In the genomic region with DNA sequence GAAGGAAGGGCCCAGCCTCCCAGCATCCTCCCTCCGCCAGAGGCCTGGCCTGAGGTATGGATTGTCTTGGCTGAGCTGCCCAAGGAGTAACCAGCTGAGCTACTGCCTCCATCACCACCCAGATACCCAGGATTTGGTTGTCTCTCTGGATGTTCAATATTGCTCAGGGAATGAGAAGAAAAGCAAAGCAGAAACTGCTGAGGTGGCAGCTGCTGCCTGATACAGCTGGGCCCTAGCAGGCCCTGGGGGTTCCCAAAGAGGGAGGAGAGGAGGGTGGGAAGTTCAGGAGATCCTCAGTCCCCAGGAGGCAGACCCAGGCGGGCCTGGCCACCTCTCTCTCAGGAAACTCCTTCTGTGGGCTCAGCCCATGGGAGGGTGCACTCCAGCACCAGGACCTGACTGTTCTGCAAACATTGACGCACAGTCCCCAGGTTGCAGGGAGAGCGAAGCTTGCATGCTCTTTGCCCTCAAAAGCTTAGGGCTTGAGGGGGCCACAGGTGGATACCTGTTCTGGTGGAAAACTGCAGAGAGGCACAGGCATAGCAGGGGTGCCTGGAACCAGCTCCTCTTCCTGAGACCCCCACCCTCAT, we compare ENCODE assay signal across 26 cellular contexts. TPM values are rescaled to one million over a fixed set of nuclear protein-coding genes. Genes with fewer than 3 reads are reported as not detected.
DNase-seq lines count a peak whose midpoint lies in the region; ATAC-seq, FAIRE-seq and TF ChIP-seq lines count a peak whose summit lies in the region.
"Had no signal": no experiment of that assay in that cellular context is flagged by ENCODE, and none has a peak within 500 bp of the region (broad histone marks: within the 10 kb centered on the region; RNA-seq: fewer than 3 reads in every experiment).

No MANE protein-coding gene starts in this region.

- no peaks in the 10 kb centered on the region for H3K79me2 ChIP-seq in H1 (ENCODE audit: control insufficient read depth in 1 of 2, insufficient read depth in 2 of 2, low read length in 2 of 2)
- no peaks in the 10 kb centered on the region for H3K79me2 ChIP-seq in PC-3 (ENCODE audit: low read length)

- H3K27me3 ChIP-seq in IMR-90 (ENCODE audit: control insufficient read depth, insufficient read depth, low read length), result no peaks in the 10 kb centered on the region; the same call in 1 of the 2 replicates
- H3K27me3 ChIP-seq in H1 (replicated peaks in 1 of 4; ENCODE audit: control insufficient read depth in 3 of 4, extremely low read depth in 1 of 4, insufficient read depth in 3 of 4, low read length in 3 of 4), result peaks cover 0 to 1% (median 0%) of the 10 kb centered on the region in 4 experiments; a peak in 1 of 7 replicates
- H3K27me3 ChIP-seq in mucosa of stomach (ENCODE audit: control insufficient read depth, insufficient read depth, low read length), result no peaks in the 10 kb centered on the region
- no peaks in the 10 kb centered on the region for H3K27me3 ChIP-seq in PC-3 (ENCODE audit: low read length)
- H3K27me3 ChIP-seq: cardiac muscle cell, tibial artery had no signal

- no peak overlapping the region for H3K23ac ChIP-seq in IMR-90 (ENCODE audit: low read depth, low read length)
- no peak overlapping the region for H3K23ac ChIP-seq in H1 (ENCODE audit: insufficient read length)

- H3K4me3 ChIP-seq in IMR-90 (ENCODE audit: insufficient read depth, low read depth, low read length) (no peak overlapping the region), H1 (ENCODE audit: extremely low read depth in 1 of 4, insufficient read depth in 2 of 4, low read depth in 3 of 4, low read length in 4 of 4) (no peak overlapping the region), mucosa of stomach (ENCODE audit: low read length) (no peak overlapping the region), PC-3 (ENCODE audit: low read length) (no peak overlapping the region)
- H3K4me3 ChIP-seq: cardiac muscle cell, coronary artery, HAP-1, tibial artery had no signal

- POLR2A ChIA-PET in IMR-90 (lab: Charles Lee; ENCODE audit: unreplicated experiment), result no interaction called here
- POLR2A ChIA-PET in H1 (lab: Charles Lee; ENCODE audit: partially characterized antibody), result interaction anchor here (1.9 kb wide), 2 partner anchors 10 to 37 kb away, joined by 5 to 6 read pairs; no protein-coding TSS in a partner anchor
- POLR2A ChIA-PET in PC-3 (lab: Charles Lee; ENCODE audit: unreplicated experiment), result no interaction called here

- TF ChIP-seq RAD21 in IMR-90 (IDR thresholded peaks at IDR 0.05; ENCODE audit: low read length) (no peak), H1 (IDR thresholded peaks at IDR 0.05 in 1 of 2, conservative IDR thresholded peaks at IDR 0.05 in 1 of 2; ENCODE audit: low read depth in 2 of 2, low read length in 2 of 2) (no peak)

- no peak overlapping the region for H2AK9ac ChIP-seq in IMR-90 (replicated peaks; ENCODE audit: low read depth, low read length, poor library complexity)

- ATAC-seq in IMR-90 (ENCODE audit: low read depth) (no peak), GM18502 (IDR thresholded peaks at IDR 0.05; ENCODE audit: poor library complexity, unreplicated experiment) (no peak), PC-3 (no peak)
- ATAC-seq: activated CD4-positive, CD25-positive, alpha-beta regulatory T cell treated with anti-CD3 and anti-CD28 coated beads, Interleukin-2, amount 50 U/mL, for 24 hours; activated naive CD4-positive, alpha-beta T cell treated with anti-CD3 and anti-CD28 coated beads, Interleukin-2, amount 50 U/mL, for 72 hours; effector memory CD8-positive, alpha-beta T cell had no signal

- H3K18ac ChIP-seq in IMR-90 (ENCODE audit: low read depth, low read length) (no peak overlapping the region), H1 (ENCODE audit: extremely low read depth, low read length) (peak overlapping the region; percentile 19; the same call in 1 of the 2 replicates)

- H3K9me1 ChIP-seq in IMR-90 (ENCODE audit: insufficient read depth, low read length), result peaks cover 3% of the 10 kb centered on the region; the same call in 1 of the 2 replicates

- H2AFZ ChIP-seq in IMR-90 (replicated peaks; ENCODE audit: low read length, poor library complexity) (no peak overlapping the region), H1 (ENCODE audit: low read length) (no peak overlapping the region), PC-3 (ENCODE audit: low read length) (no peak overlapping the region)

- no peak for TF ChIP-seq EP300 in H1 (IDR thresholded peaks at IDR 0.05; ENCODE audit: borderline replicate concordance in 1 of 2, low read depth in 2 of 2, low read length in 2 of 2)

- H3K4me3 Mint-ChIP-seq in type B pancreatic cell, result no peak overlapping the region
- H3K4me3 Mint-ChIP-seq: activated CD4-positive, alpha-beta memory T cell treated with anti-CD3 and anti-CD28 coated beads, Interleukin-2, amount 10 ng/mL, durations not matched to agents 7 days and 5 days; CD4-positive, alpha-beta T cell; effector memory CD8-positive, alpha-beta T cell; stimulated activated naive CD8-positive, alpha-beta T cell treated with anti-CD3 and anti-CD28 coated beads, Interleukin-15, Interleukin-2, amounts not matched to agents 100 ng/mL and 50 ng/mL, for 24 hours had no signal

- H3K4ac ChIP-seq in IMR-90 (ENCODE audit: low read depth, low read length) (no peak overlapping the region), H1 (replicated peaks; ENCODE audit: insufficient read length, low read depth, low read length) (no peak overlapping the region)

- H3K27ac ChIP-seq in IMR-90 (ENCODE audit: insufficient read depth, low read length), result no peak overlapping the region
- H3K27ac ChIP-seq in H1 (ENCODE audit: low read depth, low read length), result no peak overlapping the region
- no peak overlapping the region for H3K27ac ChIP-seq in substantia nigra (ENCODE audit: low read depth, low read length, poor library complexity, severe bottlenecking)
- no peak overlapping the region for H3K27ac ChIP-seq in PC-3 (ENCODE audit: low read length)
- H3K27ac ChIP-seq: coronary artery, tibial artery had no signal

- H2BK120ac ChIP-seq in IMR-90 (ENCODE audit: low read depth, low read length) (no peak overlapping the region), H1 (replicated peaks; ENCODE audit: low read depth, low read length) (no peak overlapping the region)

- no peak overlapping the region for H3K4me2 ChIP-seq in IMR-90 (ENCODE audit: low read depth, low read length)
- H3K4me2 ChIP-seq in H1 (ENCODE audit: insufficient read depth in 1 of 2, low read depth in 2 of 2, low read length in 2 of 2), result no peak overlapping the region
- H3K4me2 ChIP-seq in PC-3 (ENCODE audit: low read length), result no peak overlapping the region

- TF ChIP-seq POLR2A in IMR-90 (IDR thresholded peaks at IDR 0.05; ENCODE audit: low read depth, low read length) (no peak), H1 (IDR thresholded peaks at IDR 0.05; ENCODE audit: control extremely low read depth in 1 of 2, low read depth in 2 of 2, low read length in 2 of 2) (no peak)

- no TSS peak for BruUV-seq in IMR-90 (replicated peaks; lab: Mats Ljungman, UMichigan)
- no TSS peak for BruUV-seq in PC-3 (replicated peaks; lab: Mats Ljungman, UMichigan)

- H3K23me2 ChIP-seq in H1 (ENCODE audit: low read depth, low read length), result peaks cover 3% of the 10 kb centered on the region; the same call in 1 of the 2 replicates

- no peak overlapping the region for H3K56ac ChIP-seq in IMR-90 (ENCODE audit: extremely low read depth, insufficient read depth, low read length)
- no peak overlapping the region for H3K56ac ChIP-seq in H1 (replicated peaks; ENCODE audit: insufficient read length, low read depth, low read length)

- peaks cover 9% of the 10 kb centered on the region for H3K4me1 ChIP-seq in IMR-90 (ENCODE audit: control insufficient read depth, insufficient read depth, low read length)
- peaks cover 13 to 26% (median 19%) of the 10 kb centered on the region in 4 experiments for H3K4me1 ChIP-seq in H1 (replicated peaks in 1 of 4; ENCODE audit: control insufficient read depth in 3 of 4, insufficient read depth in 4 of 4, low read length in 3 of 4)
- peaks cover 74% of the 10 kb centered on the region for H3K4me1 ChIP-seq in mucosa of stomach (ENCODE audit: control insufficient read depth, insufficient read depth, low read length)
- H3K4me1 ChIP-seq in PC-3 (ENCODE audit: insufficient read depth, low read length), result peaks cover 17% of the 10 kb centered on the region

- H4K8ac ChIP-seq in IMR-90 (ENCODE audit: low read depth in 2 of 2, low read length in 2 of 2) (no peak overlapping the region), H1 (ENCODE audit: extremely low read depth, insufficient read depth, low read length) (no peak overlapping the region)

- H4K5ac ChIP-seq in IMR-90 (ENCODE audit: low read depth, low read length), result no peak overlapping the region
- H4K5ac ChIP-seq in H1 (ENCODE audit: insufficient read length, low read depth, low read length), result no peak overlapping the region

- no peaks in the 10 kb centered on the region for H3K79me1 ChIP-seq in IMR-90 (ENCODE audit: low read depth in 1 of 2, low read length in 2 of 2)
- no peaks in the 10 kb centered on the region for H3K79me1 ChIP-seq in H1 (ENCODE audit: low read depth, low read length)

- DNase-seq in IMR-90 (no peak), H1 (ENCODE audit: low read depth in 1 of 2, low spot score in 2 of 2) (no peak), type B pancreatic cell (ENCODE audit: extremely low spot score, unreplicated experiment) (no peak), substantia nigra (lab: John Stamatoyannopoulos, UW) (no peak), PC-3 (no peak)
- DNase-seq: activated CD4-positive, alpha-beta memory T cell treated with anti-CD3 and anti-CD28 coated beads, Interleukin-2, amount 10 ng/mL, durations not matched to agents 7 days and 5 days; activated T-cell treated with anti-CD3 and anti-CD28 coated beads for 4 hours; CD4-positive, alpha-beta T cell; effector memory CD8-positive, alpha-beta T cell; KG1; kidney; NCI-H1436; NCI-H2081 treated with DMSO at 0.1 percent for 48 hours; NCI-H345; NCI-H748 treated with DMSO at 0.1 percent for 48 hours; occipital lobe; tibial artery had no signal

- 93% methylated on average over 2 of the region's 4 CpGs; no CpG with 5 or more reads in 1 of the 2 experiments for WGBS in IMR-90 (ENCODE audit: extremely low coverage in 2 of 2, insufficient read length in 1 of 2), 2 experiments
- 87% methylated on average over 4 of the region's 4 CpGs; no CpG with 5 or more reads in 1 of the 2 experiments for WGBS in H1 (ENCODE audit: extremely low coverage in 1 of 2, insufficient coverage in 1 of 2, insufficient read length in 1 of 2, insufficient replicate concordance in 2 of 2, low coverage in 1 of 2, low lambda C conversion rate in 2 of 2, missing lambda C conversion rate in 1 of 2), 2 experiments

- in situ Hi-C loops in IMR-90 (cut with MboI; ENCODE audit: low sequenced_read_pairs), result no loop called here

- TF ChIP-seq CTCF in IMR-90 (conservative IDR thresholded peaks at IDR 0.05; ENCODE audit: low read depth, low read length) (no peak), H1 (IDR thresholded peaks at IDR 0.05; ENCODE audit: control extremely low read depth in 1 of 3, insufficient read depth in 1 of 3, low read depth in 1 of 3, low read length in 3 of 3) (no peak), type B pancreatic cell (conservative IDR thresholded peaks at IDR 0.05) (no peak), PC-3 (conservative IDR thresholded peaks at IDR 0.05; ENCODE audit: low read depth, low read length) (no peak)

- no peaks in the 10 kb centered on the region for H3K9me3 Mint-ChIP-seq in type B pancreatic cell
- H3K9me3 Mint-ChIP-seq: activated CD4-positive, alpha-beta memory T cell treated with anti-CD3 and anti-CD28 coated beads, Interleukin-2, amount 10 ng/mL, durations not matched to agents 7 days and 5 days; activated naive CD4-positive, alpha-beta T cell treated with anti-CD3 and anti-CD28 coated beads, Interleukin-2, amount 50 U/mL, for 72 hours; CD4-positive, alpha-beta T cell; effector memory CD8-positive, alpha-beta T cell; stimulated activated naive CD8-positive, alpha-beta T cell treated with anti-CD3 and anti-CD28 coated beads, Interleukin-15, Interleukin-2, amounts not matched to agents 100 ng/mL and 50 ng/mL, for 24 hours had no signal

- H2AK5ac ChIP-seq in IMR-90 (ENCODE audit: low read depth, low read length) (no peak overlapping the region), H1 (ENCODE audit: low read depth, low read length) (peak overlapping the region; percentile 32; the same call in 1 of the 2 replicates)

- CTCF ChIA-PET in IMR-90 (lab: Yijun Ruan, JAX) (no interaction called here), H1 (lab: Charles Lee; ENCODE audit: partially characterized antibody) (interaction anchor here (0.6 to 4.9 kb wide), 15 partner anchors 7 to 123 kb away, joined by 3 to 25 read pairs (median 7); no protein-coding TSS in a partner anchor), PC-3 (lab: Charles Lee) (no interaction called here)

- H3K36me3 ChIP-seq in IMR-90 (ENCODE audit: control insufficient read depth, insufficient read depth, low read length), result no peaks in the 10 kb centered on the region
- no peaks in the 10 kb centered on the region for H3K36me3 ChIP-seq in H1 (ENCODE audit: control insufficient read depth in 2 of 4, insufficient read depth in 4 of 4, low read length in 3 of 4)
- H3K36me3 ChIP-seq in mucosa of stomach (ENCODE audit: control insufficient read depth, insufficient read depth, low read length), result no peaks in the 10 kb centered on the region
- no peaks in the 10 kb centered on the region for H3K36me3 ChIP-seq in PC-3 (ENCODE audit: low read depth, low read length)
- H3K36me3 ChIP-seq: cardiac muscle cell, HAP-1, tibial artery had no signal

- H4K91ac ChIP-seq in IMR-90 (ENCODE audit: insufficient read depth, low read depth, low read length) (no peak overlapping the region), H1 (replicated peaks; ENCODE audit: insufficient read length, low read length) (no peak overlapping the region)

- H3K27me3 Mint-ChIP-seq in type B pancreatic cell, result no peaks in the 10 kb centered on the region
- H3K27me3 Mint-ChIP-seq: CD4-positive, alpha-beta T cell; stimulated activated naive CD8-positive, alpha-beta T cell treated with anti-CD3 and anti-CD28 coated beads, Interleukin-15, Interleukin-2, amounts not matched to agents 100 ng/mL and 50 ng/mL, for 24 hours had no signal

- intact Hi-C loops in IMR-90 (cut with micrococcal nuclease), result no loop called here
- intact Hi-C loops in PC-3 (cut with micrococcal nuclease), result no loop called here

- H3K36me3 Mint-ChIP-seq in type B pancreatic cell, result no peaks in the 10 kb centered on the region
- H3K36me3 Mint-ChIP-seq: activated naive CD4-positive, alpha-beta T cell treated with anti-CD3 and anti-CD28 coated beads, Interleukin-2, amount 50 U/mL, for 72 hours had no signal

- H4K20me1 ChIP-seq in IMR-90 (ENCODE audit: insufficient read depth, low read length) (no peaks in the 10 kb centered on the region), H1 (replicated peaks in 1 of 2; ENCODE audit: control insufficient read depth in 1 of 2, insufficient read depth in 2 of 2, low read length in 2 of 2) (no peaks in the 10 kb centered on the region), PC-3 (ENCODE audit: low read length) (no peaks in the 10 kb centered on the region)

- no peak overlapping the region for H2BK5ac ChIP-seq in IMR-90 (ENCODE audit: low read depth, low read length, poor library complexity, severe bottlenecking)
- 0 out of 2 replicates have a peak overlapping the region, but pooled peaks have one; percentile 16 for H2BK5ac ChIP-seq in H1 (ENCODE audit: low read depth, low read length)

- H3K9me2 ChIP-seq in PC-3 (replicated peaks; ENCODE audit: low read length), result no peaks in the 10 kb centered on the region

- peak overlapping the region; percentile 43 for H3K27ac Mint-ChIP-seq in type B pancreatic cell
- H3K27ac Mint-ChIP-seq: activated CD4-positive, alpha-beta memory T cell treated with anti-CD3 and anti-CD28 coated beads, Interleukin-2, amount 10 ng/mL, durations not matched to agents 7 days and 5 days; CD4-positive, alpha-beta T cell; effector memory CD8-positive, alpha-beta T cell; stimulated activated naive CD8-positive, alpha-beta T cell treated with anti-CD3 and anti-CD28 coated beads, Interleukin-15, Interleukin-2, amounts not matched to agents 100 ng/mL and 50 ng/mL, for 24 hours had no signal

- H2BK15ac ChIP-seq in IMR-90 (ENCODE audit: low read depth, low read length) (no peak overlapping the region), H1 (ENCODE audit: low read length) (0 out of 2 replicates have a peak overlapping the region, but pooled peaks have one; percentile 81)

- no peaks in the 10 kb centered on the region for H3K9me3 ChIP-seq in IMR-90 (ENCODE audit: control insufficient read depth, insufficient read depth, low read length)
- no peaks in the 10 kb centered on the region for H3K9me3 ChIP-seq in H1 (ENCODE audit: insufficient read depth in 2 of 2, low read depth in 1 of 2, low read length in 1 of 2)
- no peaks in the 10 kb centered on the region for H3K9me3 ChIP-seq in mucosa of stomach (ENCODE audit: control insufficient read depth, low read length)
- H3K9me3 ChIP-seq in PC-3 (ENCODE audit: low read length), result no peaks in the 10 kb centered on the region
- H3K9me3 ChIP-seq: HAP-1, tibial artery had no signal

- peaks cover 56% of the 10 kb centered on the region for H3K4me1 Mint-ChIP-seq in type B pancreatic cell (ENCODE audit: unreplicated experiment)

- no peak overlapping the region for H3K9ac ChIP-seq in IMR-90 (ENCODE audit: low read depth, low read length)
- H3K9ac ChIP-seq in H1 (replicated peaks in 1 of 4; ENCODE audit: extremely low read depth in 1 of 4, low read depth in 3 of 4, low read length in 3 of 4), result no peak overlapping the region
- H3K9ac ChIP-seq in mucosa of stomach (ENCODE audit: low read length), result peak overlapping the region; percentile 58
- no peak overlapping the region for H3K9ac ChIP-seq in PC-3 (ENCODE audit: low read length)

- H2BK12ac ChIP-seq in H1 (ENCODE audit: low read depth, low read length), result peak overlapping the region; percentile 90; the same call in 1 of the 2 replicates

- dilution Hi-C loops in IMR-90 (cut with HindIII; ENCODE audit: low sequenced_read_pairs, unreplicated experiment), result no loop called here

- no peak overlapping the region for H3K14ac ChIP-seq in IMR-90 (replicated peaks; ENCODE audit: low read depth, low read length)
- H3K14ac ChIP-seq in H1 (ENCODE audit: insufficient read length), result no peak overlapping the region

- H2BK20ac ChIP-seq in IMR-90 (ENCODE audit: low read depth, low read length) (no peak overlapping the region), H1 (ENCODE audit: low read length) (0 out of 2 replicates have a peak overlapping the region, but pooled peaks have one; percentile 72)

- no peak for FAIRE-seq in H1 (lab: Jason Lieb, UNC)
- FAIRE-seq: D721Med, kidney had no signal

- H3F3A ChIP-seq in PC-3 (ENCODE audit: low read length, unreplicated experiment), result no peaks in the 10 kb centered on the region

RNA-seq across cellular contexts. Expression of gene IRF2BPL, which starts 29.6 kb away (rescaled TPM):
- total RNA-seq in IMR-90 (2012; rRNA removed) (6.3 and 8.9 TPM in 2 replicates), type B pancreatic cell (ENCODE audit: low replicate concordance) (59.7 and 116 TPM in 2 replicates), PC-3 (2014; rRNA removed) (113 and 146 TPM in 2 replicates)
- polyA plus RNA-seq in IMR-90 (2012; rRNA removed) (14.5 and 15.8 TPM in 2 replicates), H1 (2011; rRNA removed) (18.8 and 32.1 TPM in 2 replicates)
- 13.2 and 35.9 TPM in 2 replicates for polyA plus RNA-seq in IMR-90 (2012; cell fraction: cytosol; rRNA removed)
- polyA plus RNA-seq in IMR-90 (2012; cell fraction: nucleus; rRNA removed; ENCODE audit: low replicate concordance), result 24.7 and 36.8 TPM in 2 replicates
- total RNA-seq in H1 (2021; fragmentation: NEBNext Ultra II Directional; extraction: Animal tissue kit (Norgen Biotek cat#: 25700)), result 57.0 and 59.6 TPM in 2 replicates
- polyA plus RNA-seq in H1 (2011; cell fraction: cytosol; rRNA removed), result 22.0 TPM
- polyA plus RNA-seq in H1 (2011; cell fraction: nucleus; rRNA removed), result 27.5 TPM
- 36.5 to 43.3 TPM (median 39.3 TPM) in 4 replicates for polyA plus RNA-seq in H1 (2012, experiment 1 of 2)
- polyA plus RNA-seq in H1 (2012, experiment 2 of 2), result 26.8 TPM
- 21.9 TPM for polyA plus RNA-seq in H1 (2013, experiment 1 of 2)
- polyA plus RNA-seq in H1 (2013, experiment 2 of 2), result 22.6 TPM
- 7.7 and 12.6 TPM in 2 replicates for polyA minus RNA-seq in H1 (2011; rRNA and poly(A)+ RNA removed)
- polyA minus RNA-seq in H1 (2011; cell fraction: cytosol; rRNA and poly(A)+ RNA removed), result 47.4 TPM
- polyA minus RNA-seq in H1 (2011; cell fraction: nucleus; rRNA and poly(A)+ RNA removed), result 25.9 TPM
